ENCODE assay signal across 11 cellular contexts in the genomic region with DNA sequence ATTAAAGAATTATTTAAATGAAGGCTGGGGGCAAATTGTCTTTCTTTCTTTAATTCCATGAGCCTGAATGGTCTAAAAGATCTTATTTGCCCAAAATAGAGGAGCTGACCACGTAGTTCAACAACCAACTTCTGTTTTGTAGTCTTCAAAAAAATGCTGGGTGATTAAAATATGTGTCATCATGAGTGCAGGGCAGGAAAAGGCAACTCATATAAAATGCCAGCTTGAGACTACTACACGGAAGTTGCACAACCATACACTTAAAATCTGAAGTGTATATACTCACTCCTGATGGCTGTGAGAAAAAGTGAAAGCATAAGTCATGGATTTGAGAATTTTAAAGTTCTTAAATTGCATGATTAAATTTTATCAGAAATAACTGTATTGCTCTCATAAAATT.
DNase-seq lines count a peak whose midpoint lies in the region; ATAC-seq and TF ChIP-seq lines count a peak whose summit lies in the region.
"Had no signal": no experiment of that assay in that cellular context is flagged by ENCODE, and none has a peak within 500 bp of the region (broad histone marks: within the 10 kb centered on the region; RNA-seq: fewer than 3 reads in every experiment).

No MANE protein-coding gene starts in this region.

- H3K9me3 Mint-ChIP-seq in dendritic cell treated with granulocyte-macrophage colony-stimulating factor and Interleukin-4, amounts not matched to agents 40 ng/mL and 50 ng/mL, for 4 days = no peaks in the 10 kb centered on the region

- H3K27me3 ChIP-seq in neutrophil = no peaks in the 10 kb centered on the region
- H3K27me3 ChIP-seq in WERI-Rb-1 (ENCODE audit: insufficient read depth, low read depth, severe bottlenecking) = no peaks in the 10 kb centered on the region
- H3K27me3 ChIP-seq: ovary had no signal

- TF ChIP-seq CTCF in neutrophil (IDR thresholded peaks at IDR 0.05) (no peak), WERI-Rb-1 (IDR thresholded peaks at IDR 0.05; ENCODE audit: low read depth, low read length) (no peak)

- H3K9me3 ChIP-seq in neutrophil (no peaks in the 10 kb centered on the region), WERI-Rb-1 (ENCODE audit: severe bottlenecking) (peaks cover 5% of the 10 kb centered on the region)
- H3K9me3 ChIP-seq: ovary had no signal

- no peak overlapping the region for H3K4me3 Mint-ChIP-seq in dendritic cell treated with granulocyte-macrophage colony-stimulating factor and Interleukin-4, amounts not matched to agents 40 ng/mL and 50 ng/mL, for 4 days

- DNase-seq in GM03348 (ENCODE audit: low spot score) (peak; percentile 68), NCI-H460 (ENCODE audit: extremely low read depth, low read depth) (peak; percentile 16), WERI-Rb-1 (no peak), GM19240 (ENCODE audit: insufficient read length, low spot score) (no peak)
- DNase-seq: activated T-cell treated with anti-CD3 and anti-CD28 coated beads, Interleukin-2, amount 50 U/mL, for 48 hours; MM.1S; ovary had no signal

- ATAC-seq in GM18502 (IDR thresholded peaks at IDR 0.05; ENCODE audit: poor library complexity, unreplicated experiment) (no peak), GM19395 (IDR thresholded peaks at IDR 0.05; ENCODE audit: unreplicated experiment) (no peak)

- H3K4me1 Mint-ChIP-seq in dendritic cell treated with granulocyte-macrophage colony-stimulating factor and Interleukin-4, amounts not matched to agents 40 ng/mL and 50 ng/mL, for 4 days (ENCODE audit: low read depth) = peaks cover 22% of the 10 kb centered on the region

- no peaks in the 10 kb centered on the region for H3K27me3 Mint-ChIP-seq in dendritic cell treated with granulocyte-macrophage colony-stimulating factor and Interleukin-4, amounts not matched to agents 40 ng/mL and 50 ng/mL, for 4 days

- H3K4me1 ChIP-seq in neutrophil (ENCODE audit: control insufficient read depth in 1 of 2, insufficient read depth in 1 of 2, low read depth in 1 of 2, low read length in 1 of 2) = peaks cover 8 to 14% of the 10 kb centered on the region in 2 experiments

- H3K27ac ChIP-seq in neutrophil (peak overlapping the region; percentile 16), WERI-Rb-1 (no peak overlapping the region)
- H3K27ac ChIP-seq: ovary had no signal

- intact Hi-C loops in dendritic cell treated with granulocyte-macrophage colony-stimulating factor and Interleukin-4, amounts not matched to agents 40 ng/mL and 50 ng/mL, for 4 days (cut with micrococcal nuclease) = loop anchor here (10.0 kb wide), 3 partner anchors 305 to 465 kb away; no protein-coding TSS in a partner anchor

- peaks cover 46% of the 10 kb centered on the region for H3K36me3 Mint-ChIP-seq in dendritic cell treated with granulocyte-macrophage colony-stimulating factor and Interleukin-4, amounts not matched to agents 40 ng/mL and 50 ng/mL, for 4 days (ENCODE audit: low read depth)

- peak overlapping the region; percentile 52 for H3K27ac Mint-ChIP-seq in dendritic cell treated with granulocyte-macrophage colony-stimulating factor and Interleukin-4, amounts not matched to agents 40 ng/mL and 50 ng/mL, for 4 days

- no peak overlapping the region for H3K4me3 ChIP-seq in neutrophil (ENCODE audit: low read depth in 1 of 2, low read length in 1 of 2)
- no peak overlapping the region for H3K4me3 ChIP-seq in WERI-Rb-1 (ENCODE audit: low read depth, low read length)
- H3K4me3 ChIP-seq: ovary had no signal

- H3K36me3 ChIP-seq in neutrophil (peaks cover 6% of the 10 kb centered on the region), WERI-Rb-1 (no peaks in the 10 kb centered on the region; the same call in 1 of the 2 replicates)
- H3K36me3 ChIP-seq: ovary had no signal

Comparison
In these comparisons a context has a peak if more than half of its experiments do, and no peak if none do; other contexts are left out.
1. DNase-seq: peak in GM03348 (single experiment) and NCI-H460 (single experiment); none in WERI-Rb-1 (single experiment) and GM19240 (single experiment).